ENCODE assay signal across 27 cellular contexts in the genomic region with DNA sequence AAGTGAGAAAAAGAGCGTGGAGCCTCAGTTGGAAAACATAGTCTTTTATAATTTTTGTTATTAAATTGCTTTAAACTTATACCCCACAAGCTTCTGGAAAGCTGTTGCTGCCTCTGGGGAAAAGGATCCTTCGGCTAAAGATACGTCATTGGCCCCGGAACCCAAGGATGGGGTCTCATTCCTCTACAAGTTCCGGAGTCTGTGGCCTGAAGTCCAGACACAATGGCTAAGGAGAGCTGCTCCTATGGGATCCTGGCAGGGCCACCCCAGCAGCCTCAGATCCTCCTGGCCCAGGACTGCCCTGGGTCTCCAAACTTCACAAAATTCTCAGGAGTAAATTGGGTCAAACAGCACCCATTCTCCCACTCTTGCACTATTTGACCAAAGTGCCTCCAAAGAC. TPM values are rescaled to one million over a fixed set of nuclear protein-coding genes. Genes with fewer than 3 reads are reported as not detected.
DNase-seq lines count a peak whose midpoint lies in the region; ATAC-seq, FAIRE-seq and TF ChIP-seq lines count a peak whose summit lies in the region.
"Had no signal": no experiment of that assay in that cellular context is flagged by ENCODE, and none has a peak within 500 bp of the region (broad histone marks: within the 10 kb centered on the region; RNA-seq: fewer than 3 reads in every experiment).

No MANE protein-coding gene starts in this region.

- no peak overlapping the region for H3K4me3 ChIP-seq in DND-41 (ENCODE audit: low read depth in 1 of 2, low read length in 2 of 2)
- H3K4me3 ChIP-seq in ovary: peak overlapping the region; percentile 87
- H3K4me3 ChIP-seq in right atrium auricular region: no peak overlapping the region
- H3K4me3 ChIP-seq: BLaER1, PC-9, SJCRH30 had no signal

- H3K27me3 Mint-ChIP-seq in WTC11 (ENCODE audit: low read depth): peaks cover 100% of the 10 kb centered on the region

- H2AFZ ChIP-seq in DND-41 (ENCODE audit: low read depth, low read length): no peak overlapping the region
- H2AFZ ChIP-seq: PC-9 had no signal

- no peaks in the 10 kb centered on the region for H3K79me2 ChIP-seq in DND-41 (ENCODE audit: insufficient read depth, low read length)

- H4K20me1 ChIP-seq in DND-41 (ENCODE audit: insufficient read depth, low read length): no peaks in the 10 kb centered on the region

- no peaks in the 10 kb centered on the region for H3K36me3 Mint-ChIP-seq in WTC11
- H3K36me3 Mint-ChIP-seq: CD4-positive, CD25-positive, alpha-beta regulatory T cell had no signal

- DNase-seq in DND-41 (no peak), WTC11 (ENCODE audit: low spot score) (no peak), left kidney (ENCODE audit: low read depth, low spot score) (peak; percentile 69), ovary (no peak), right atrium auricular region (ENCODE audit: low spot score) (no peak), frontal cortex (ENCODE audit: low spot score in 2 of 2) (no peak)
- DNase-seq in activated CD8-positive, alpha-beta memory T cell treated with anti-CD3 and anti-CD28 coated beads, Interleukin-2, amount 50 U/mL, for 4 hours: no peak
- DNase-seq: CD4-positive, CD25-positive, alpha-beta regulatory T cell; DMS53; GDM1; H9; Karpas-422; NCI-H1092; NCI-H1417 treated with DMSO at 0.1 percent for 48 hours; NCI-H187 treated with DMSO at 0.1 percent for 48 hours; NCI-H2107; NCI-H524 treated with DMSO at 0.1 percent for 48 hours; NCI-H774; PC-9; SJCRH30 had no signal

- no peak overlapping the region for H3K27ac Mint-ChIP-seq in WTC11
- H3K27ac Mint-ChIP-seq: CD4-positive, CD25-positive, alpha-beta regulatory T cell; H9 had no signal

- TF ChIP-seq EP300 in ovary (IDR thresholded peaks at IDR 0.05): no peak

- no peak for TF ChIP-seq CTCF in DND-41 (IDR thresholded peaks at IDR 0.05; ENCODE audit: borderline replicate concordance, extremely low read depth, low read length, poor library complexity, severe bottlenecking)
- no peak for TF ChIP-seq CTCF in WTC11 (IDR thresholded peaks at IDR 0.05)
- TF ChIP-seq CTCF in ovary (IDR thresholded peaks at IDR 0.05): no peak
- no peak for TF ChIP-seq CTCF in right atrium auricular region (IDR thresholded peaks at IDR 0.05)

- H3K9me3 ChIP-seq in DND-41 (ENCODE audit: insufficient read depth, low read length, severe bottlenecking): peaks cover 4% of the 10 kb centered on the region
- H3K9me3 ChIP-seq in ovary: no peaks in the 10 kb centered on the region
- H3K9me3 ChIP-seq in right atrium auricular region: no peaks in the 10 kb centered on the region
- H3K9me3 ChIP-seq: SJCRH30 had no signal

- 59 to 81% (median 69%) methylated on average over 5 of the region's 5 CpGs for WGBS in ovary, 3 donors

- ATAC-seq in DND-41 (ENCODE audit: insufficient read depth, low read depth) (no peak), WTC11 (no peak), GM19324 (IDR thresholded peaks at IDR 0.05; ENCODE audit: low FRiP score, unreplicated experiment) (no peak)
- ATAC-seq: HepG2, Right ventricle myocardium inferior had no signal

- CTCF ChIA-PET in WTC11 (lab: Charles Lee): interaction anchor here (0.9 to 1.8 kb wide), 4 partner anchors 43 to 186 kb away, joined by 3 to 5 read pairs (median 4); no protein-coding TSS in a partner anchor

- no peaks in the 10 kb centered on the region for H3K9me3 Mint-ChIP-seq in WTC11

- no peak overlapping the region for H3K4me2 ChIP-seq in DND-41 (ENCODE audit: insufficient read depth, low read length)
- H3K4me2 ChIP-seq: BLaER1, PC-9 had no signal

- no peaks in the 10 kb centered on the region for H3K27me3 ChIP-seq in DND-41 (ENCODE audit: insufficient read depth, low read length, poor library complexity)
- H3K27me3 ChIP-seq in ovary: no peaks in the 10 kb centered on the region
- peaks cover 8 to 10% of the 10 kb centered on the region in 2 donors for H3K27me3 ChIP-seq in right atrium auricular region
- H3K27me3 ChIP-seq: SJCRH30 had no signal

- H3K27ac ChIP-seq in DND-41 (ENCODE audit: low read length) (peak overlapping the region; percentile 51; the same call in 1 of the 2 replicates), ovary (peak overlapping the region in 1 of 2 donors; percentile 94), right atrium auricular region (no peak overlapping the region)
- H3K27ac ChIP-seq: BLaER1, PC-9, SJCRH30 had no signal

- no peak for TF ChIP-seq POLR2A in ovary (IDR thresholded peaks at IDR 0.05)

- H3K4me1 ChIP-seq in DND-41 (ENCODE audit: insufficient read depth, low read length) (peaks cover 17% of the 10 kb centered on the region), ovary (ENCODE audit: insufficient read depth) (peaks cover 18% of the 10 kb centered on the region), right atrium auricular region (peaks cover 0 to 19% of the 10 kb centered on the region in 2 donors)
- H3K4me1 ChIP-seq: SJCRH30 had no signal

- H3K36me3 ChIP-seq in DND-41 (ENCODE audit: insufficient read depth, low read length) (no peaks in the 10 kb centered on the region), ovary (no peaks in the 10 kb centered on the region), right atrium auricular region (no peaks in the 10 kb centered on the region)
- H3K36me3 ChIP-seq: SJCRH30 had no signal

- peaks cover 57% of the 10 kb centered on the region for H3K4me1 Mint-ChIP-seq in WTC11

- FAIRE-seq in frontal cortex (lab: Jason Lieb, UNC): no peak
- FAIRE-seq: A204.1, GM12891, HepG2 had no signal

- H3K9ac ChIP-seq in DND-41 (ENCODE audit: low read depth, low read length): no peak overlapping the region
- H3K9ac ChIP-seq: BLaER1 had no signal

- POLR2A ChIA-PET in WTC11 (lab: Charles Lee): interaction anchor here (0.6 kb wide), 1 partner anchor 132 kb away, joined by 3 read pairs; no protein-coding TSS in a partner anchor

- 0 out of 2 replicates have a peak overlapping the region, but pooled peaks have one; percentile 6 for H3K4me3 Mint-ChIP-seq in WTC11
- H3K4me3 Mint-ChIP-seq: CD4-positive, CD25-positive, alpha-beta regulatory T cell had no signal

- intact Hi-C loops in ovary (cut with DNase I): no loop called here

TF ChIP-seq in WTC11, 78 proteins besides CTCF, POLR2A, EP300 and RAD21:
- TF ChIP-seq SP1 (CRISPR knock-in tag; conservative IDR thresholded peaks at IDR 0.05): no peak
- TF ChIP-seq RORB (CRISPR knock-in tag; IDR thresholded peaks at IDR 0.05): no peak

RNA-seq across cellular contexts. Expression of a gene that starts 5.9 kb away (rescaled TPM):
- 0.09 to 0.16 TPM in 2 of 3 replicates, not detected in the other for total RNA-seq in WTC11 (2021)
- 100 to 1,000 TPM in 2 of 7 donors, 10 to 100 TPM in 5; 33.1 to 171 (median 77.2) TPM for total RNA-seq in ovary
- 10 to 100 TPM; 28.2 to 56.0 TPM for polyA plus RNA-seq in ovary
- total RNA-seq in right atrium auricular region: 10 to 100 TPM in 1 of 2 donors, 1 to 10 TPM in 1; 8.1 to 10.6 TPM
- not detected for total RNA-seq in frontal cortex
- total RNA-seq: CD4-positive, CD25-positive, alpha-beta regulatory T cell; PC-9; SJCRH30 had no signal
- polyA plus RNA-seq: AG04450; CD4-positive, CD25-positive, alpha-beta regulatory T cell had no signal
